Comparison of ENCODE assay signal across 11 cellular contexts in genomic region chr21:42671778-42672593, GRCh38. TPM values are rescaled to one million over a fixed set of nuclear protein-coding genes. Genes with fewer than 3 reads are reported as not detected.
DNase-seq lines count a peak whose midpoint lies in the region; ATAC-seq and TF ChIP-seq lines count a peak whose summit lies in the region.
"Had no signal": no experiment of that assay in that cellular context is flagged by ENCODE, and none has a peak within 500 bp of the region (broad histone marks: within the 10 kb centered on the region; RNA-seq: fewer than 3 reads in every experiment).

No MANE protein-coding gene starts in this region.

- H3K27ac ChIP-seq in DOHH2 (ENCODE audit: low read depth, low read length) = peak overlapping the region; percentile 83

- no peaks in the 10 kb centered on the region for H3K36me3 Mint-ChIP-seq in activated T-helper 17 cell treated with anti-CD3 and anti-CD28 coated beads, Interleukin-2, amount 50 U/mL, for 72 hours (ENCODE audit: low read depth)
- H3K36me3 Mint-ChIP-seq in nephron (ENCODE audit: low read depth) (peaks cover 5% of the 10 kb centered on the region), mesothelial cell of epicardium (peaks cover 7% of the 10 kb centered on the region)
- no peaks in the 10 kb centered on the region for H3K36me3 Mint-ChIP-seq in activated T-helper 2 cell treated with anti-CD3 and anti-CD28 coated beads, Interferon-gamma antibody, Interleukin-2, Interleukin-4, amounts not matched to agents 10 μg/mL and 5 μg/mL and 100 μg/mL, durations not matched to agents 14 hours and 24 hours and 36 hours (ENCODE audit: low read depth)

- no peaks in the 10 kb centered on the region for H3K27me3 ChIP-seq in DOHH2 (ENCODE audit: control insufficient read depth, low read length)

- H4K20me1 ChIP-seq in DOHH2 (ENCODE audit: control insufficient read depth, insufficient read depth, low read depth, low read length) = 0 out of 2 replicates have a peak, but pooled peaks cover 6% of the 10 kb centered on the region

- H3K27me3 Mint-ChIP-seq in activated T-helper 17 cell treated with anti-CD3 and anti-CD28 coated beads, Interleukin-2, amount 50 U/mL, for 72 hours = no peaks in the 10 kb centered on the region
- H3K27me3 Mint-ChIP-seq in nephron (ENCODE audit: low read depth) (no peaks in the 10 kb centered on the region), mesothelial cell of epicardium (ENCODE audit: low read depth) (no peaks in the 10 kb centered on the region)
- H3K27me3 Mint-ChIP-seq in activated T-helper 2 cell treated with anti-CD3 and anti-CD28 coated beads, Interferon-gamma antibody, Interleukin-2, Interleukin-4, amounts not matched to agents 10 μg/mL and 5 μg/mL and 100 μg/mL, durations not matched to agents 14 hours and 24 hours and 36 hours (ENCODE audit: low read depth) = no peaks in the 10 kb centered on the region

- no peak overlapping the region for H3K27ac Mint-ChIP-seq in activated T-helper 17 cell treated with anti-CD3 and anti-CD28 coated beads, Interleukin-2, amount 50 U/mL, for 72 hours
- peak overlapping the region; percentile 27 to 97 (median 90) for H3K27ac Mint-ChIP-seq in nephron
- H3K27ac Mint-ChIP-seq in mesothelial cell of epicardium = no peak overlapping the region
- no peak overlapping the region for H3K27ac Mint-ChIP-seq in activated T-helper 2 cell treated with anti-CD3 and anti-CD28 coated beads, Interferon-gamma antibody, Interleukin-2, Interleukin-4, amounts not matched to agents 10 μg/mL and 5 μg/mL and 100 μg/mL, durations not matched to agents 14 hours and 24 hours and 36 hours

- no peaks in the 10 kb centered on the region for H3K9me3 Mint-ChIP-seq in activated T-helper 17 cell treated with anti-CD3 and anti-CD28 coated beads, Interleukin-2, amount 50 U/mL, for 72 hours
- H3K9me3 Mint-ChIP-seq in nephron (no peaks in the 10 kb centered on the region), mesothelial cell of epicardium (no peaks in the 10 kb centered on the region)
- H3K9me3 Mint-ChIP-seq in activated T-helper 2 cell treated with anti-CD3 and anti-CD28 coated beads, Interferon-gamma antibody, Interleukin-2, Interleukin-4, amounts not matched to agents 10 μg/mL and 5 μg/mL and 100 μg/mL, durations not matched to agents 14 hours and 24 hours and 36 hours = no peaks in the 10 kb centered on the region

- peaks cover 17% of the 10 kb centered on the region for H3K36me3 ChIP-seq in DOHH2 (ENCODE audit: control insufficient read depth, low read length)

- no peak for TF ChIP-seq CTCF in DOHH2 (IDR thresholded peaks at IDR 0.05; ENCODE audit: low read depth, low read length, poor library complexity, severe bottlenecking)
- TF ChIP-seq CTCF in nephron (IDR thresholded peaks at IDR 0.05; ENCODE audit: unreplicated experiment in 3 of 3) = no peak
- no peak for TF ChIP-seq CTCF in mesothelial cell of epicardium (IDR thresholded peaks at IDR 0.05; ENCODE audit: unreplicated experiment)

- H3K9me3 ChIP-seq in DOHH2 (ENCODE audit: control insufficient read depth, insufficient read depth, low read length) = no peaks in the 10 kb centered on the region

- peak overlapping the region; percentile 72 for H3K4me2 ChIP-seq in DOHH2 (ENCODE audit: low read length)

- H3K4me3 Mint-ChIP-seq in activated T-helper 17 cell treated with anti-CD3 and anti-CD28 coated beads, Interleukin-2, amount 50 U/mL, for 72 hours = no peak overlapping the region
- H3K4me3 Mint-ChIP-seq in nephron (no peak overlapping the region), mesothelial cell of epicardium (no peak overlapping the region)
- H3K4me3 Mint-ChIP-seq in activated T-helper 2 cell treated with anti-CD3 and anti-CD28 coated beads, Interferon-gamma antibody, Interleukin-2, Interleukin-4, amounts not matched to agents 10 μg/mL and 5 μg/mL and 100 μg/mL, durations not matched to agents 14 hours and 24 hours and 36 hours (ENCODE audit: low read depth) = no peak overlapping the region

- peaks cover 33% of the 10 kb centered on the region for H3K79me2 ChIP-seq in DOHH2 (ENCODE audit: control insufficient read depth, low read length)

- no peaks in the 10 kb centered on the region for H3K4me1 Mint-ChIP-seq in activated T-helper 17 cell treated with anti-CD3 and anti-CD28 coated beads, Interleukin-2, amount 50 U/mL, for 72 hours
- peaks cover 70% of the 10 kb centered on the region for H3K4me1 Mint-ChIP-seq in nephron
- peaks cover 70% of the 10 kb centered on the region for H3K4me1 Mint-ChIP-seq in mesothelial cell of epicardium
- H3K4me1 Mint-ChIP-seq in activated T-helper 2 cell treated with anti-CD3 and anti-CD28 coated beads, Interferon-gamma antibody, Interleukin-2, Interleukin-4, amounts not matched to agents 10 μg/mL and 5 μg/mL and 100 μg/mL, durations not matched to agents 14 hours and 24 hours and 36 hours (ENCODE audit: low read depth) = no peaks in the 10 kb centered on the region

- intact Hi-C loops in activated T-helper 2 cell treated with anti-CD3 and anti-CD28 coated beads, Interferon-gamma antibody, Interleukin-2, Interleukin-4, amounts not matched to agents 10 μg/mL and 5 μg/mL and 100 μg/mL, durations not matched to agents 14 hours and 24 hours and 36 hours (cut with micrococcal nuclease) = no loop called here

- peaks cover 25% of the 10 kb centered on the region for H3F3A ChIP-seq in DOHH2 (ENCODE audit: control insufficient read depth, insufficient read depth)

- peaks cover 58% of the 10 kb centered on the region for H3K4me1 ChIP-seq in DOHH2 (ENCODE audit: control insufficient read depth, low read length)

- H3K4me3 ChIP-seq in DOHH2 (ENCODE audit: low read length) = peak overlapping the region; percentile 51

- ATAC-seq in activated T-helper 17 cell treated with anti-CD3 and anti-CD28 coated beads, Interleukin-2, amount 50 U/mL, for 72 hours (replicated peaks) = peak; percentile 21

- peak; percentile 30 for DNase-seq in NCI-H1105 (lab: John Stamatoyannopoulos, UW)
- no peak for DNase-seq in SKM-1 treated with dmso at 0.1 percent for 144 hours (lab: John Stamatoyannopoulos, UW; ENCODE audit: unreplicated experiment)
- no peak for DNase-seq in inferior parietal cortex (ENCODE audit: extremely low spot score)
- DNase-seq in mesothelial cell of epicardium (ENCODE audit: low spot score in 2 of 2, unreplicated experiment in 2 of 2) = no peak
- DNase-seq in activated T-helper 2 cell treated with anti-CD3 and anti-CD28 coated beads, Interferon-gamma antibody, Interleukin-2, Interleukin-4, amounts not matched to agents 10 μg/mL and 5 μg/mL and 100 μg/mL, durations not matched to agents 14 hours and 24 hours and 36 hours (ENCODE audit: low spot score) = no peak
- DNase-seq: Calu3; left cardiac atrium; stimulated activated CD4-positive, alpha-beta T cell treated with anti-CD3 and anti-CD28 coated beads, Interleukin-4, amount 100 ng/mL, for 24 hours had no signal

- H3K9me2 ChIP-seq in DOHH2 (replicated peaks; ENCODE audit: control insufficient read depth, low read length) = no peaks in the 10 kb centered on the region

RNA-seq across cellular contexts. Expression of gene PDE9A, which starts 18.6 kb away (rescaled TPM):
- 1 to 10 TPM in 1 of 2 donors, under 1 TPM in 1; 0.95 to 6.9 TPM for total RNA-seq in activated T-helper 17 cell treated with anti-CD3 and anti-CD28 coated beads, Interleukin-2, amount 50 U/mL, for 72 hours
- 26.1 to 27.4 TPM (median 26.5 TPM) in 3 replicates for total RNA-seq in mesothelial cell of epicardium
- 16.6 and 17.5 TPM in 2 replicates for total RNA-seq in activated T-helper 2 cell treated with anti-CD3 and anti-CD28 coated beads, Interferon-gamma antibody, Interleukin-2, Interleukin-4, amounts not matched to agents 10 μg/mL and 5 μg/mL and 100 μg/mL, durations not matched to agents 14 hours and 24 hours and 36 hours

Comparison
In these comparisons a context has a peak if more than half of its experiments do, and no peak if none do; other contexts are left out.
1. H3K27ac Mint-ChIP-seq: peak in nephron (3 of 3); none in activated T-helper 17 cell treated with anti-CD3 and anti-CD28 coated beads, Interleukin-2, amount 50 U/mL, for 72 hours (single experiment), mesothelial cell of epicardium (single experiment) and activated T-helper 2 cell treated with anti-CD3 and anti-CD28 coated beads, Interferon-gamma antibody, Interleukin-2, Interleukin-4, amounts not matched to agents 10 μg/mL and 5 μg/mL and 100 μg/mL, durations not matched to agents 14 hours and 24 hours and 36 hours (single experiment).